Comparison of ENCODE assay signal across 24 cellular contexts in genomic region chr1:244201750-244202149, GRCh38.
"Had no signal": no experiment of that assay in that cellular context is flagged by ENCODE, and none has a peak within 500 bp of the region (broad histone marks: within the 10 kb centered on the region; RNA-seq: fewer than 3 reads in every experiment).

No MANE protein-coding gene starts in this region.

- H3K4me1 ChIP-seq: left lung, lower lobe of right lung had no signal

- H3K4me3 Mint-ChIP-seq: effector memory CD8-positive, alpha-beta T cell; endodermal cell; mesothelial cell of epicardium had no signal

- DNase-seq: dermis blood vessel endothelial cell; dorsolateral prefrontal cortex; effector CD8-positive, alpha-beta T cell; effector memory CD8-positive, alpha-beta T cell; endodermal cell; erythroblast; esophagus squamous epithelium; foreskin fibroblast; foreskin melanocyte; gastrocnemius medialis; glutamatergic neuron; head of caudate nucleus; heart right ventricle; hippocampal formation; left cardiac atrium; left ventricle myocardium superior; lower lobe of right lung; mesenchymal stem cell; mucosa of descending colon had no signal

- H3K36me3 Mint-ChIP-seq: mesothelial cell of epicardium had no signal

- H3K9me3 ChIP-seq: esophagus squamous epithelium, gastrocnemius medialis, heart right ventricle, left lung, lower lobe of right lung, mucosa of descending colon had no signal

- H3K27ac ChIP-seq: coronary artery, epithelial cell of prostate, esophagus squamous epithelium, gastrocnemius medialis, heart right ventricle, left lung, lower lobe of right lung had no signal

- H3K9me3 Mint-ChIP-seq: effector memory CD8-positive, alpha-beta T cell; endodermal cell; mesothelial cell of epicardium had no signal

- H3K4me1 Mint-ChIP-seq: endodermal cell had no signal

- H3K36me3 ChIP-seq: esophagus squamous epithelium, gastrocnemius medialis, heart right ventricle, left lung, lower lobe of right lung had no signal

- ATAC-seq: effector memory CD8-positive, alpha-beta T cell; esophagus mucosa; gastrocnemius medialis; heart right ventricle; left cardiac atrium; left lung; left ventricle myocardium superior; lower lobe of right lung; mucosa of descending colon had no signal

- H3K27ac Mint-ChIP-seq: effector memory CD8-positive, alpha-beta T cell; endodermal cell; mesothelial cell of epicardium had no signal

- H3K27me3 ChIP-seq: esophagus squamous epithelium, gastrocnemius medialis, heart right ventricle, left lung had no signal

- H3K4me3 ChIP-seq: coronary artery, dorsolateral prefrontal cortex, esophagus squamous epithelium, gastrocnemius medialis, heart right ventricle, left lung, lower lobe of right lung, mucosa of descending colon had no signal
